In genomic region chr11:133064152-133064877, GRCh38 we compare ENCODE assay signal across 9 cellular contexts.
DNase-seq lines count a peak whose midpoint lies in the region; ATAC-seq, FAIRE-seq and TF ChIP-seq lines count a peak whose summit lies in the region.
"Had no signal": no experiment of that assay in that cellular context is flagged by ENCODE, and none has a peak within 500 bp of the region (broad histone marks: within the 10 kb centered on the region; RNA-seq: fewer than 3 reads in every experiment).

No MANE protein-coding gene starts in this region.

- no peaks in the 10 kb centered on the region for H3K9me3 ChIP-seq in K562 (replicated peaks; ENCODE audit: control insufficient read depth, insufficient read depth, low read depth, low read length)
- no peaks in the 10 kb centered on the region for H3K9me3 ChIP-seq in iPS-18a (ENCODE audit: control insufficient read depth, low read depth, low read length)
- no peaks in the 10 kb centered on the region for H3K9me3 ChIP-seq in sigmoid colon
- H3K9me3 ChIP-seq in naive thymus-derived CD4-positive, alpha-beta T cell (ENCODE audit: control insufficient read depth in 2 of 3, low read length in 3 of 3): no peaks in the 10 kb centered on the region

- TF ChIP-seq CTCF in K562 (IDR thresholded peaks at IDR 0.05 in 2 of 3, conservative IDR thresholded peaks at IDR 0.05 in 1 of 3; ENCODE audit: insufficient read depth in 2 of 3, low read depth in 1 of 3, low read length in 3 of 3) (peak; percentile 27 to 28 (median 28); a peak in 2 of 6 replicates), sigmoid colon (IDR thresholded peaks at IDR 0.05) (peak in 2 of 4 experiments; percentile 46)

- ATAC-seq in K562: peak; percentile 77
- no peak for ATAC-seq in effector memory CD8-positive, alpha-beta T cell (replicated peaks)
- no peak for ATAC-seq in naive thymus-derived CD4-positive, alpha-beta T cell

- BruUV-seq in K562 (replicated peaks; lab: Mats Ljungman, UMichigan): no TSS peak

- no peaks in the 10 kb centered on the region for H3K9me1 ChIP-seq in K562 (ENCODE audit: control insufficient read depth, insufficient read depth, low read length)

- DNase-seq in GM04503 (ENCODE audit: low read depth) (peak; percentile 24), NCI-H1417 (lab: John Stamatoyannopoulos, UW) (peak in 2 of 3 experiments; percentile 92 to 95), K562 (ENCODE audit: extremely low read depth in 1 of 4, low spot score in 3 of 4) (peak in 3 of 4 experiments; percentile 8 to 20 (median 18)), sigmoid colon (peak; percentile 76), NCI-H2171 (lab: John Stamatoyannopoulos, UW) (no peak)
- no peak for DNase-seq in effector memory CD8-positive, alpha-beta T cell
- no peak for DNase-seq in naive thymus-derived CD4-positive, alpha-beta T cell

- no peak overlapping the region for H3K27ac Mint-ChIP-seq in effector memory CD8-positive, alpha-beta T cell
- H3K27ac Mint-ChIP-seq in naive thymus-derived CD4-positive, alpha-beta T cell: no peak overlapping the region
- H3K27ac Mint-ChIP-seq: T-helper 1 cell treated with Interleukin-12 subunit alpha and Interleukin-12 subunit beta and Interleukin-4 antibody, amounts not matched to agents 30 μg/mL and 1 μg/mL, for 36 hours had no signal

- intact Hi-C loops in K562 (cut with micrococcal nuclease): no loop called here
- intact Hi-C loops in sigmoid colon (cut with DNase I): loop anchor here (5.0 to 10.0 kb wide), 2 partner anchors 1197 to 1370 kb away; no protein-coding TSS in a partner anchor
- intact Hi-C loops in naive thymus-derived CD4-positive, alpha-beta T cell (cut with micrococcal nuclease): no loop called here

- H3K9ac ChIP-seq in K562 (ENCODE audit: insufficient read depth in 1 of 2, low read depth in 2 of 2, low read length in 2 of 2) (no peak overlapping the region), iPS-18a (ENCODE audit: low read length) (no peak overlapping the region)

- no peak for FAIRE-seq in K562 (lab: Jason Lieb, UNC)

- H3K4me1 ChIP-seq in K562 (replicated peaks in 1 of 2; ENCODE audit: control insufficient read depth in 2 of 2, insufficient read depth in 2 of 2, low read length in 2 of 2) (peaks cover 0 to 6% of the 10 kb centered on the region in 2 experiments; a peak in 1 of 5 replicates), iPS-18a (ENCODE audit: control insufficient read depth, low read depth, low read length) (no peaks in the 10 kb centered on the region), sigmoid colon (peaks cover 0 to 7% (median 0%) of the 10 kb centered on the region in 4 donors)
- H3K4me1 ChIP-seq in naive thymus-derived CD4-positive, alpha-beta T cell (ENCODE audit: control insufficient read depth in 2 of 2, insufficient read depth in 2 of 2, low read length in 2 of 2): no peaks in the 10 kb centered on the region

- H2AFZ ChIP-seq in K562 (ENCODE audit: low read depth, low read length): no peak overlapping the region

- H3K4me2 ChIP-seq in K562 (ENCODE audit: insufficient read depth, low read length): 0 out of 2 replicates have a peak overlapping the region, but pooled peaks have one; percentile 11

- H3K4me3 ChIP-seq in K562 (no peak overlapping the region), iPS-18a (ENCODE audit: low read length) (peak overlapping the region; percentile 57), sigmoid colon (peak overlapping the region; percentile 40 to 59 (median 50))
- H3K4me3 ChIP-seq in naive thymus-derived CD4-positive, alpha-beta T cell (ENCODE audit: low read length): no peak overlapping the region

- peaks cover 27 to 44% of the 10 kb centered on the region in 2 donors for H3K27me3 Mint-ChIP-seq in effector memory CD8-positive, alpha-beta T cell
- H3K27me3 Mint-ChIP-seq in naive thymus-derived CD4-positive, alpha-beta T cell: peaks cover 26 to 50% (median 41%) of the 10 kb centered on the region in 5 donors

- TF ChIP-seq RAD21 in K562 (CRISPR knock-in tag; conservative IDR thresholded peaks at IDR 0.05 in 1 of 2, IDR thresholded peaks at IDR 0.05 in 1 of 2): 0 out of 4 replicates have a peak, but pooled peaks of 1 of the 2 experiments have one; percentile 6

- H3K36me3 Mint-ChIP-seq in effector memory CD8-positive, alpha-beta T cell (ENCODE audit: insufficient read depth): no peaks in the 10 kb centered on the region
- peaks cover 0 to 6% (median 0%) of the 10 kb centered on the region in 5 donors for H3K36me3 Mint-ChIP-seq in naive thymus-derived CD4-positive, alpha-beta T cell

- peaks cover 0 to 2% of the 10 kb centered on the region in 2 donors for H3K4me1 Mint-ChIP-seq in effector memory CD8-positive, alpha-beta T cell (ENCODE audit: low read depth in 2 of 2)
- H3K4me1 Mint-ChIP-seq in naive thymus-derived CD4-positive, alpha-beta T cell: peaks cover 0 to 9% (median 3%) of the 10 kb centered on the region in 7 donors

- WGBS in K562 (ENCODE audit: insufficient coverage, low coverage, missing lambda C conversion rate): under 1% methylated on average over 32 of the region's 44 CpGs
- WGBS in sigmoid colon, 2 donors: 3 to 5% methylated on average over 44 of the region's 44 CpGs

- no peak for TF ChIP-seq EP300 in K562 (IDR thresholded peaks at IDR 0.05; ENCODE audit: low read length)
- TF ChIP-seq EP300 in sigmoid colon (IDR thresholded peaks at IDR 0.05): no peak

- CTCF ChIA-PET in K562 (lab: Yijun Ruan, JAX; ENCODE audit: low intra/inter-chr PET ratio): no interaction called here
- CTCF ChIA-PET in naive thymus-derived CD4-positive, alpha-beta T cell (lab: Charles Lee): no interaction called here

- H3K27me3 ChIP-seq in K562 (ENCODE audit: control insufficient read depth in 2 of 2, insufficient read depth in 2 of 2, low read length in 2 of 2) (peaks cover 0 to 8% of the 10 kb centered on the region in 2 experiments; a peak in 2 of 5 replicates), iPS-18a (ENCODE audit: control insufficient read depth, insufficient read depth, low read length) (peaks cover 12% of the 10 kb centered on the region), sigmoid colon (peaks cover 0 to 2% (median 0%) of the 10 kb centered on the region in 3 donors)
- H3K27me3 ChIP-seq in naive thymus-derived CD4-positive, alpha-beta T cell (ENCODE audit: control insufficient read depth in 2 of 2, insufficient read depth in 2 of 2, low read length in 2 of 2): no peaks in the 10 kb centered on the region

- POLR2A ChIA-PET in K562 (lab: Yijun Ruan, JAX): no interaction called here
- POLR2A ChIA-PET in naive thymus-derived CD4-positive, alpha-beta T cell (lab: Charles Lee): no interaction called here

- no peak for TF ChIP-seq POLR2A in K562 (conservative IDR thresholded peaks at IDR 0.05)
- TF ChIP-seq POLR2A in sigmoid colon (IDR thresholded peaks at IDR 0.05): no peak

- no peaks in the 10 kb centered on the region for H4K20me1 ChIP-seq in K562 (replicated peaks; ENCODE audit: control insufficient read depth, insufficient read depth, low read length)

- H3K79me2 ChIP-seq in K562 (ENCODE audit: control insufficient read depth, insufficient read depth, low read length): no peaks in the 10 kb centered on the region

- no peak overlapping the region for H3K27ac ChIP-seq in K562 (ENCODE audit: extremely low read depth, low read depth, low read length)
- H3K27ac ChIP-seq in iPS-18a (ENCODE audit: low read length): no peak overlapping the region
- H3K27ac ChIP-seq in sigmoid colon: peak overlapping the region; percentile 7 to 68 (median 40)
- H3K27ac ChIP-seq in naive thymus-derived CD4-positive, alpha-beta T cell (ENCODE audit: low read depth, low read length): no peak overlapping the region

- in situ Hi-C loops in K562 (cut with MboI): no loop called here

- H3K9me3 Mint-ChIP-seq in effector memory CD8-positive, alpha-beta T cell: peaks cover 5 to 6% of the 10 kb centered on the region in 2 donors
- peaks cover 0 to 8% (median 1%) of the 10 kb centered on the region in 11 donors for H3K9me3 Mint-ChIP-seq in naive thymus-derived CD4-positive, alpha-beta T cell
- H3K9me3 Mint-ChIP-seq: T-helper 1 cell treated with Interleukin-12 subunit alpha and Interleukin-12 subunit beta and Interleukin-4 antibody, amounts not matched to agents 30 μg/mL and 1 μg/mL, for 36 hours had no signal

- no peak overlapping the region for H3K4me3 Mint-ChIP-seq in effector memory CD8-positive, alpha-beta T cell
- peak overlapping the region in 1 of 10 donors; percentile 42 for H3K4me3 Mint-ChIP-seq in naive thymus-derived CD4-positive, alpha-beta T cell
- H3K4me3 Mint-ChIP-seq: T-helper 1 cell treated with Interleukin-12 subunit alpha and Interleukin-12 subunit beta and Interleukin-4 antibody, amounts not matched to agents 30 μg/mL and 1 μg/mL, for 36 hours had no signal

- H3K36me3 ChIP-seq in K562 (ENCODE audit: control insufficient read depth, insufficient read depth, low read length): no peaks in the 10 kb centered on the region
- no peaks in the 10 kb centered on the region for H3K36me3 ChIP-seq in iPS-18a (ENCODE audit: control insufficient read depth, low read depth, low read length)
- no peaks in the 10 kb centered on the region for H3K36me3 ChIP-seq in sigmoid colon
- no peaks in the 10 kb centered on the region for H3K36me3 ChIP-seq in naive thymus-derived CD4-positive, alpha-beta T cell (ENCODE audit: control insufficient read depth in 2 of 3, insufficient read depth in 3 of 3, low read length in 3 of 3)

TF ChIP-seq in K562, 482 proteins besides CTCF, POLR2A, EP300 and RAD21 (continues in another document):
- TF ChIP-seq, protein P1, sequence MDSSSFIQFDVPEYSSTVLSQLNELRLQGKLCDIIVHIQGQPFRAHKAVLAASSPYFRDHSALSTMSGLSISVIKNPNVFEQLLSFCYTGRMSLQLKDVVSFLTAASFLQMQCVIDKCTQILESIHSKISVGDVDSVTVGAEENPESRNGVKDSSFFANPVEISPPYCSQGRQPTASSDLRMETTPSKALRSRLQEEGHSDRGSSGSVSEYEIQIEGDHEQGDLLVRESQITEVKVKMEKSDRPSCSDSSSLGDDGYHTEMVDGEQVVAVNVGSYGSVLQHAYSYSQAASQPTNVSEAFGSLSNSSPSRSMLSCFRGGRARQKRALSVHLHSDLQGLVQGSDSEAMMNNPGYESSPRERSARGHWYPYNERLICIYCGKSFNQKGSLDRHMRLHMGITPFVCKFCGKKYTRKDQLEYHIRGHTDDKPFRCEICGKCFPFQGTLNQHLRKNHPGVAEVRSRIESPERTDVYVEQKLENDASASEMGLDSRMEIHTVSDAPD (CRISPR knock-in tag; IDR thresholded peaks at IDR 0.05): no peak

Comparison
In these comparisons a context has a peak if more than half of its experiments do, and no peak if none do; other contexts are left out.
1. DNase-seq: peak in GM04503 (single experiment), NCI-H1417 (2 of 3), K562 (3 of 4) and sigmoid colon (single experiment); none in NCI-H2171 (single experiment), effector memory CD8-positive, alpha-beta T cell (0 of 3) and naive thymus-derived CD4-positive, alpha-beta T cell (0 of 9).
2. H3K27ac ChIP-seq: peak in sigmoid colon (4 of 4); none in K562 (single experiment), iPS-18a (single experiment) and naive thymus-derived CD4-positive, alpha-beta T cell (single experiment).
3. H3K4me3 ChIP-seq: peak in iPS-18a (single experiment) and sigmoid colon (4 of 4); none in K562 (single experiment) and naive thymus-derived CD4-positive, alpha-beta T cell (single experiment).